Comparison of ENCODE assay signal across 8 cellular contexts in genomic region chr10:103888113-103888841, GRCh38. TPM values are rescaled to one million over a fixed set of nuclear protein-coding genes. Genes with fewer than 3 reads are reported as not detected.
DNase-seq lines count a peak whose midpoint lies in the region; ATAC-seq and TF ChIP-seq lines count a peak whose summit lies in the region.

No MANE protein-coding gene starts in this region.

- intact Hi-C loops in upper lobe of right lung (cut with DNase I), result no loop called here

- H3K4me3 Mint-ChIP-seq in T-cell, result no peak overlapping the region

- no peaks in the 10 kb centered on the region for H3K9me3 ChIP-seq in MG63
- H3K9me3 ChIP-seq in upper lobe of right lung, result no peaks in the 10 kb centered on the region

- H3K36me3 ChIP-seq in MG63, result peaks cover 2% of the 10 kb centered on the region
- peaks cover 50% of the 10 kb centered on the region for H3K36me3 ChIP-seq in upper lobe of right lung

- H3K4me1 ChIP-seq in upper lobe of right lung, result peaks cover 42% of the 10 kb centered on the region

- peak overlapping the region; percentile 58 for H3K27ac ChIP-seq in upper lobe of right lung

- TF ChIP-seq CTCF in upper lobe of right lung (IDR thresholded peaks at IDR 0.05), result peak; percentile 81

- no peaks in the 10 kb centered on the region for H3K9me3 Mint-ChIP-seq in T-cell

- no peaks in the 10 kb centered on the region for H3K27me3 ChIP-seq in MG63
- no peaks in the 10 kb centered on the region for H3K27me3 ChIP-seq in upper lobe of right lung

- peak overlapping the region; percentile 82 to 91 for H3K27ac Mint-ChIP-seq in T-cell

- H3K36me3 Mint-ChIP-seq in T-cell, result peaks cover 50% of the 10 kb centered on the region

- peak overlapping the region; percentile 7; the same call in 1 of the 2 replicates for H3K4me3 ChIP-seq in MG63
- no peak overlapping the region for H3K4me3 ChIP-seq in upper lobe of right lung

- H3K27me3 Mint-ChIP-seq in T-cell, result no peaks in the 10 kb centered on the region

- peaks cover 24 to 39% (median 25%) of the 10 kb centered on the region in 3 donors for H3K4me1 Mint-ChIP-seq in T-cell

- DNase-seq in DMS 273 (lab: John Stamatoyannopoulos, UW; ENCODE audit: unreplicated experiment) (peak; percentile 75), GM19240 (ENCODE audit: insufficient read length, low spot score) (peak; percentile 42), MG63 (peak; percentile 93), T-cell (peak in 2 of 34 experiments; percentile 10 to 25), epidermal melanocyte (ENCODE audit: insufficient read length, low spot score) (peak; percentile 79), midbrain (lab: John Stamatoyannopoulos, UW) (peak; percentile 60), upper lobe of right lung (peak; percentile 72)

- POLR2A ChIA-PET in T-cell (lab: Charles Lee), result interaction anchor here (0.6 to 1.2 kb wide), 3 partner anchors 33 to 349 kb away, joined by 3 to 5 read pairs (median 3); no protein-coding TSS in a partner anchor

- ATAC-seq in T-cell (replicated peaks in 1 of 4), result peak; percentile 74 to 82 (median 80)
- ATAC-seq in upper lobe of right lung, result peak; percentile 75
- no peak for ATAC-seq in GM19397 (IDR thresholded peaks at IDR 0.05; ENCODE audit: unreplicated experiment)

- CTCF ChIA-PET in T-cell (lab: Charles Lee), result interaction anchor here (0.6 to 1.7 kb wide), 46 partner anchors 11 to 450 kb away, joined by 3 to 15 read pairs (median 4); partner anchors contain the start of genes SFR1 (in 2 of the 2), ITPRIP (in 1 of the 2) and STN1 (in 1 of the 2)

RNA-seq across cellular contexts. Expression of gene STN1, which starts 29.7 kb away (rescaled TPM):
- total RNA-seq in MG63 (2014; rRNA removed; shearing (Covaris generic); ENCODE audit: low replicate concordance), result 29.1 and 33.2 TPM in 2 replicates
- total RNA-seq in T-cell (10 to 100 TPM; 37.6 to 47.5 (median 41.8) TPM), upper lobe of right lung (42.3 TPM)

RNA-seq across cellular contexts. Expression of gene SH3PXD2A, which starts 32.9 kb away (rescaled TPM):
- total RNA-seq in MG63 (2014; rRNA removed; shearing (Covaris generic); ENCODE audit: low replicate concordance), result 19.2 and 21.1 TPM in 2 replicates
- 10 to 100 TPM in 2 of 5 donors, 1 to 10 TPM in 3; 5.8 to 11.8 (median 9.8) TPM for total RNA-seq in T-cell
- total RNA-seq in upper lobe of right lung, result 35.2 TPM
